Comparison of ENCODE assay signal across 29 cellular contexts in the genomic region with DNA sequence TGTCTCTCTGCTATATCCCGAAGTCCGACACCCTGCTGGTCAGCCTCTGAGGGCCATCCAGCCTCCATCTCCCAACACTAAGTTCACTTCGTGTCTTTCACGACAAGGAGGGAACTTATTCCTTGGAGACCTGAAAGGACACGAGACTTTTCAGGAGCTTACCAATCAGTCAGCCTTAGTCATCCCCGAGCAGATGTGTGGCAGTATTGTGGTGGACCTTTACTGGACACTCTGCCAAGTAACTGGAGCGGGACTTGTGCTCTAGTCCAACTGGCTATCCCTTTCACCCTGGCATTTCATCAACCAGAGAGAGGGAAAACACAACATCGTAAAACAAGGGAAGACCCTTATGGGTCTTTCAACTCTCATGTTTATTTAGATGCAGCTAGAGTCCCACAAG.
"Had no signal": no experiment of that assay in that cellular context is flagged by ENCODE, and none has a peak within 500 bp of the region (broad histone marks: within the 10 kb centered on the region; RNA-seq: fewer than 3 reads in every experiment).

No MANE protein-coding gene starts in this region.

- H3K4me1 Mint-ChIP-seq: natural killer cell had no signal

- H3K36me3 Mint-ChIP-seq: natural killer cell had no signal

- ATAC-seq: left cardiac atrium; left lobe of liver; left ventricle myocardium superior; lower lobe of right lung; natural killer cell; right lobe of liver; stimulated activated naive B cell treated with anti-CD40 and anti-IgM and Interleukin-4, amounts not matched to agents 10 μg/mL and 1 μg/mL and 100 μg/mL, for 72 hours; stimulated activated naive CD8-positive, alpha-beta T cell treated with anti-CD3 and anti-CD28 coated beads, Interleukin-15, Interleukin-2, amounts not matched to agents 100 U/mL and 50 U/mL, for 24 hours had no signal

- H3K27ac Mint-ChIP-seq: naive B cell; natural killer cell; nephron progenitor cell; progenitor cell of endocrine pancreas; stimulated activated naive B cell treated with anti-CD40 and anti-IgM and Interleukin-4, amounts not matched to agents 10 μg/mL and 1 μg/mL and 100 μg/mL, for 72 hours had no signal

- H3K27me3 ChIP-seq: ovary, right atrium auricular region, right lobe of liver, stomach, testis, thyroid gland, transverse colon, upper lobe of left lung, vagina had no signal

- H3K4me3 Mint-ChIP-seq: naive B cell; natural killer cell; nephron progenitor cell; stimulated activated naive B cell treated with anti-CD40 and anti-IgM and Interleukin-4, amounts not matched to agents 10 μg/mL and 1 μg/mL and 100 μg/mL, for 72 hours had no signal

- H3K27me3 Mint-ChIP-seq: naive B cell; progenitor cell of endocrine pancreas; stimulated activated naive B cell treated with anti-CD40 and anti-IgM and Interleukin-4, amounts not matched to agents 10 μg/mL and 1 μg/mL and 100 μg/mL, for 72 hours had no signal

- H3K4me1 ChIP-seq: lower lobe of right lung, right atrium auricular region, right lobe of liver, stomach, testis, thyroid gland, transverse colon, upper lobe of left lung, vagina had no signal

- H3K4me3 ChIP-seq: lower lobe of right lung, ovary, right atrium auricular region, right lobe of liver, skin epidermis, stomach, testis, thyroid gland, transverse colon, upper lobe of left lung, vagina had no signal

- DNase-seq: hippocampal formation; kidney glomerular epithelial cell; left cardiac atrium; left ventricle myocardium superior; lower lobe of right lung; mammary epithelial cell; mesenchymal stem cell; naive B cell; natural killer cell; nephron progenitor cell; ovary; right lobe of liver; stimulated activated CD4-positive, alpha-beta T cell treated with anti-CD3 and anti-CD28 coated beads, Interleukin-12 subunit alpha, Interleukin-12 subunit beta, amount 100 ng/mL, for 4 hours; stimulated activated CD4-positive, alpha-beta T cell treated with anti-CD3 and anti-CD28 coated beads, Interleukin-15, amount 100 ng/mL, for 24 hours; stimulated activated CD4-positive, alpha-beta T cell treated with anti-CD3 and anti-CD28 coated beads, Interleukin-2, amount 100 ng/mL, for 24 hours; stimulated activated CD4-positive, alpha-beta T cell treated with anti-CD3 and anti-CD28 coated beads, Interleukin-4, amount 100 ng/mL, for 1 hour; stimulated activated naive B cell treated with anti-CD40 and anti-IgM and Interleukin-4, amounts not matched to agents 10 μg/mL and 1 μg/mL and 100 μg/mL, for 72 hours; stimulated activated naive CD8-positive, alpha-beta T cell treated with anti-CD3 and anti-CD28 coated beads, Interleukin-15, Interleukin-2, amounts not matched to agents 100 U/mL and 50 U/mL, for 24 hours; stomach; testis; thyroid gland; transverse colon; upper lobe of left lung had no signal

- H3K27ac ChIP-seq: lower lobe of right lung, ovary, right atrium auricular region, right lobe of liver, skin epidermis, stomach, testis, thyroid gland, transverse colon, upper lobe of left lung, vagina had no signal

- H3K36me3 ChIP-seq: ovary, right atrium auricular region, right lobe of liver, thyroid gland, transverse colon, vagina had no signal

- FAIRE-seq: keratinocyte had no signal

- H3K9me3 ChIP-seq: testis, thyroid gland, vagina had no signal
